Comparison of ENCODE assay signal across 22 cellular contexts in the genomic region with DNA sequence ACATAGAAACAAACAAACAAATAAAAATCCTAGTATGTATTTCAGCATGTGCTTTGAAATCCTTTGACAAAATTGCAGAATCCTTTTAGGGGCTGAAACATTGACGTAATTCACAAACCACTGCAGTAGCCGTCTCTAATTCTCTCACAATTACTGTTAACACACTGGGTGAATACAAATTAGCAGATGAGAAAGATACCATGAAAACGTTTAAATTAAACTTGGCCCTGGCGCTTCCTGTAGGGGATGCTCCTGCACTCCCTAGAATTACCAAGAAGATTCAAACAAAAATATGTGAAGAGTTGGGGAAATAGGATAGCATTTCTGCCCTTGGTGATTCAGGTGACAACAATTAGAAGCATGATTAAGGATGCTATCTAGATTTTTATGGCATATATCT.
A peak's percentile ranks its signal among the peaks of the same experiment; 100 is the strongest.
DNase-seq lines count a peak whose midpoint lies in the region; ATAC-seq and TF ChIP-seq lines count a peak whose summit lies in the region.
"Had no signal": no experiment of that assay in that cellular context is flagged by ENCODE, and none has a peak within 500 bp of the region (broad histone marks: within the 10 kb centered on the region; RNA-seq: fewer than 3 reads in every experiment).

No MANE protein-coding gene starts in this region.

- no peaks in the 10 kb centered on the region for H3K79me2 ChIP-seq in mesendoderm (ENCODE audit: control insufficient read depth, insufficient read depth, low read length)

- H3K79me1 ChIP-seq in mesendoderm (ENCODE audit: low read length) = no peaks in the 10 kb centered on the region

- peaks cover 23% of the 10 kb centered on the region for H3K4me1 Mint-ChIP-seq in WTC11
- H3K4me1 Mint-ChIP-seq: CD14-positive monocyte; CD8-positive, alpha-beta memory T cell had no signal

- H3K4me3 Mint-ChIP-seq in WTC11 = no peak overlapping the region
- H3K4me3 Mint-ChIP-seq: CD14-positive monocyte; CD4-positive, alpha-beta T cell; CD8-positive, alpha-beta memory T cell; HFFc6 had no signal

- H3K4me1 ChIP-seq in mesendoderm (ENCODE audit: control insufficient read depth, low read depth, low read length) = no peaks in the 10 kb centered on the region
- H3K4me1 ChIP-seq: BE2C, HAP-1 had no signal

- CTCF ChIA-PET in WTC11 (lab: Charles Lee) = no interaction called here

- POLR2A ChIA-PET in WTC11 (lab: Charles Lee) = no interaction called here

- H2BK15ac ChIP-seq in mesendoderm (replicated peaks; ENCODE audit: low read depth) = no peak overlapping the region

- no peak for TF ChIP-seq CTCF in WTC11 (IDR thresholded peaks at IDR 0.05)

- no peak overlapping the region for H3K4me2 ChIP-seq in mesendoderm (ENCODE audit: low read length)
- H3K4me2 ChIP-seq: BLaER1 treated with 17β-estradiol and CSF1 and Interleukin-3, amounts not matched to agents 10 nM and 100 nM had no signal

- peaks cover 19% of the 10 kb centered on the region for H3K9me3 Mint-ChIP-seq in WTC11
- H3K9me3 Mint-ChIP-seq: CD4-positive, alpha-beta T cell had no signal

- peak overlapping the region; percentile 8; the same call in 1 of the 2 replicates for H3K27ac Mint-ChIP-seq in WTC11
- H3K27ac Mint-ChIP-seq: CD14-positive monocyte; CD4-positive, alpha-beta T cell; CD8-positive, alpha-beta memory T cell; HFFc6 had no signal

- H3K27me3 Mint-ChIP-seq in WTC11 (ENCODE audit: low read depth) = no peaks in the 10 kb centered on the region
- H3K27me3 Mint-ChIP-seq: CD4-positive, alpha-beta T cell had no signal

- H3K27me3 ChIP-seq in mesendoderm (ENCODE audit: insufficient read depth, low read length, poor library complexity) = no peaks in the 10 kb centered on the region
- H3K27me3 ChIP-seq: BE2C; BLaER1 treated with 17β-estradiol and CSF1 and Interleukin-3, amounts not matched to agents 10 nM and 100 nM had no signal

- H4K5ac ChIP-seq in mesendoderm (ENCODE audit: low read length) = no peak overlapping the region

- H4K8ac ChIP-seq in mesendoderm (ENCODE audit: low read depth, low read length) = no peak overlapping the region

- no peak overlapping the region for H2BK5ac ChIP-seq in mesendoderm (ENCODE audit: low read length)

- no peak overlapping the region for H3K56ac ChIP-seq in mesendoderm (ENCODE audit: low read length)

- H3K27ac ChIP-seq in mesendoderm (ENCODE audit: low read depth, low read length) = no peak overlapping the region
- H3K27ac ChIP-seq: 22Rv1; BLaER1 treated with 17β-estradiol and CSF1 and Interleukin-3, amounts not matched to agents 10 nM and 100 nM; GM23248 had no signal

- no peak overlapping the region for H3K4ac ChIP-seq in mesendoderm (ENCODE audit: low read depth, low read length)

- no peaks in the 10 kb centered on the region for H3K36me3 ChIP-seq in mesendoderm (ENCODE audit: control insufficient read depth, insufficient read depth, low read length)
- H3K36me3 ChIP-seq: BE2C; BLaER1 treated with 17β-estradiol and CSF1 and Interleukin-3, amounts not matched to agents 10 nM and 100 nM; HAP-1 had no signal

- H2BK120ac ChIP-seq in mesendoderm (ENCODE audit: low read depth, low read length) = no peak overlapping the region

- no peak overlapping the region for H3K23ac ChIP-seq in mesendoderm (ENCODE audit: low read length)

- no CpG with 5 or more reads among the region's 4 CpGs for WGBS in mesendoderm (ENCODE audit: extremely low coverage, insufficient coverage, low lambda C conversion rate)

- no peak overlapping the region for H3K18ac ChIP-seq in mesendoderm (ENCODE audit: low read length)

- H3K9ac ChIP-seq in mesendoderm (ENCODE audit: low read length) = no peak overlapping the region
- H3K9ac ChIP-seq: BLaER1 treated with 17β-estradiol and CSF1 and Interleukin-3, amounts not matched to agents 10 nM and 100 nM; GM23248 had no signal

- DNase-seq in NCI-H1105 treated with DMSO at 0.1 percent for 48 hours (lab: John Stamatoyannopoulos, UW) (peak; percentile 2), NCI-H1105 (lab: John Stamatoyannopoulos, UW) (no peak), WTC11 (ENCODE audit: low spot score) (no peak), mesendoderm (peak; percentile 34), islet precursor cell (no peak)
- DNase-seq: ACHN; AML-193; BE2C; CD4-positive, alpha-beta T cell; CD8-positive, alpha-beta memory T cell; DMS 273 treated with DMSO at 0.1 percent for 48 hours; DMS79; EL; GDM1; GM23248; HFFc6 had no signal

- H3K4me3 ChIP-seq in mesendoderm (ENCODE audit: low read length) = no peak overlapping the region
- H3K4me3 ChIP-seq: BLaER1 treated with 17β-estradiol and CSF1 and Interleukin-3, amounts not matched to agents 10 nM and 100 nM; GM12878; GM23248; HAP-1 had no signal

- peaks cover 10% of the 10 kb centered on the region for H3K36me3 Mint-ChIP-seq in WTC11
- H3K36me3 Mint-ChIP-seq: CD14-positive monocyte; CD8-positive, alpha-beta memory T cell had no signal

- no peak overlapping the region for H2AK5ac ChIP-seq in mesendoderm (ENCODE audit: low read length)

- no peak for ATAC-seq in WTC11
- no peak for ATAC-seq in GM19467 (IDR thresholded peaks at IDR 0.05; ENCODE audit: unreplicated experiment)
- ATAC-seq: GM12878 had no signal

TF ChIP-seq in WTC11, 78 proteins besides CTCF, POLR2A, EP300 and RAD21:
- TF ChIP-seq, protein P1, sequence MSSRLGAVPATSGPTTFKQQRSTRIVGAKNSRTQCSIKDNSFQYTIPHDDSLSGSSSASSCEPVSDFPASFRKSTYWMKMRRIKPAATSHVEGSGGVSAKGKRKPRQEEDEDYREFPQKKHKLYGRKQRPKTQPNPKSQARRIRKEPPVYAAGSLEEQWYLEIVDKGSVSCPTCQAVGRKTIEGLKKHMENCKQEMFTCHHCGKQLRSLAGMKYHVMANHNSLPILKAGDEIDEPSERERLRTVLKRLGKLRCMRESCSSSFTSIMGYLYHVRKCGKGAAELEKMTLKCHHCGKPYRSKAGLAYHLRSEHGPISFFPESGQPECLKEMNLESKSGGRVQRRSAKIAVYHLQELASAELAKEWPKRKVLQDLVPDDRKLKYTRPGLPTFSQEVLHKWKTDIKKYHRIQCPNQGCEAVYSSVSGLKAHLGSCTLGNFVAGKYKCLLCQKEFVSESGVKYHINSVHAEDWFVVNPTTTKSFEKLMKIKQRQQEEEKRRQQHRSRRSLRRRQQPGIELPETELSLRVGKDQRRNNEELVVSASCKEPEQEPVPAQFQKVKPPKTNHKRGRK (CRISPR knock-in tag; IDR thresholded peaks at IDR 0.05; ENCODE audit: borderline replicate concordance) = no peak
- TF ChIP-seq, protein P2, sequence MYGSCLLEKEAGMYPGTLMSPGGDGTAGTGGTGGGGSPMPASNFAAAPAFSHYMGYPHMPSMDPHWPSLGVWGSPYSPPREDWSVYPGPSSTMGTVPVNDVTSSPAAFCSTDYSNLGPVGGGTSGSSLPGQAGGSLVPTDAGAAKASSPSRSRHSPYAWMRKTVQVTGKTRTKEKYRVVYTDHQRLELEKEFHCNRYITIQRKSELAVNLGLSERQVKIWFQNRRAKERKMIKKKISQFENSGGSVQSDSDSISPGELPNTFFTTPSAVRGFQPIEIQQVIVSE (CRISPR knock-in tag; IDR thresholded peaks at IDR 0.05; ENCODE audit: borderline replicate concordance) = no peak
- TF ChIP-seq OVOL2 (CRISPR knock-in tag; IDR thresholded peaks at IDR 0.05; ENCODE audit: borderline replicate concordance) = no peak

Comparison
In these comparisons a context has a peak if more than half of its experiments do, and no peak if none do; other contexts are left out.
1. DNase-seq: peak in NCI-H1105 treated with DMSO at 0.1 percent for 48 hours (single experiment) and mesendoderm (single experiment); none in NCI-H1105 (single experiment), WTC11 (single experiment) and islet precursor cell (single experiment).